ENCODE assay signal across 8 cellular contexts in genomic region chr20:36202891-36203338, GRCh38. TPM values are rescaled to one million over a fixed set of nuclear protein-coding genes. Genes with fewer than 3 reads are reported as not detected.
A peak's percentile ranks its signal among the peaks of the same experiment; 100 is the strongest.
DNase-seq lines count a peak whose midpoint lies in the region; ATAC-seq and TF ChIP-seq lines count a peak whose summit lies in the region.

No MANE protein-coding gene starts in this region.

- H3K4me3 ChIP-seq in WI38 (ENCODE audit: low read depth, low read length): no peak overlapping the region

- H3K4me1 Mint-ChIP-seq in MCF 10A (ENCODE audit: insufficient read depth, unreplicated experiment): no peaks in the 10 kb centered on the region

- no peak overlapping the region for H3K27ac Mint-ChIP-seq in MCF 10A (ENCODE audit: low read depth, unreplicated experiment)

- H3K4me3 Mint-ChIP-seq in MCF 10A (ENCODE audit: unreplicated experiment): no peak overlapping the region

- peak; percentile 99 for TF ChIP-seq CTCF in WI38 (IDR thresholded peaks at IDR 0.05; ENCODE audit: low read depth, low read length)
- peak; percentile 98 for TF ChIP-seq CTCF in MCF 10A (IDR thresholded peaks at IDR 0.05; ENCODE audit: unreplicated experiment)

- no TSS peak for BruUV-seq in MCF 10A (replicated peaks; lab: Mats Ljungman, UMichigan)

- CTCF ChIA-PET in MCF 10A (lab: Yijun Ruan, JAX): interaction anchor here (0.6 to 9.6 kb wide), 76 partner anchors 8 to 1635 kb away, joined by 3 to 196 read pairs (median 4); partner anchors contain the start of genes AAR2 and CNBD2

- intact Hi-C loops in MCF 10A (cut with micrococcal nuclease): loop anchor here (1.0 to 5.0 kb wide), 2 partner anchors 236 to 714 kb away; no protein-coding TSS in a partner anchor

- H3K36me3 Mint-ChIP-seq in MCF 10A (ENCODE audit: insufficient read depth, unreplicated experiment): no peaks in the 10 kb centered on the region

- H3K27me3 Mint-ChIP-seq in MCF 10A (ENCODE audit: insufficient read depth, unreplicated experiment): peaks cover 4% of the 10 kb centered on the region

- POLR2A ChIA-PET in MCF 10A (lab: Yijun Ruan, JAX): interaction anchor here (0.6 to 1.4 kb wide), 2 partner anchors 237 to 260 kb away, joined by 3 to 7 read pairs; no protein-coding TSS in a partner anchor

- H3K9me3 Mint-ChIP-seq in MCF 10A (ENCODE audit: unreplicated experiment): no peaks in the 10 kb centered on the region

- no peak for ATAC-seq in GM21423 (IDR thresholded peaks at IDR 0.05; ENCODE audit: unreplicated experiment)

- peak; percentile 41 for DNase-seq in NCI-H1436 (lab: John Stamatoyannopoulos, UW)
- no peak for DNase-seq in NCI-H1436 treated with DMSO at 0.1 percent for 48 hours (lab: John Stamatoyannopoulos, UW)
- DNase-seq in NCI-H2029 treated with DMSO at 0.1 percent for 48 hours (lab: John Stamatoyannopoulos, UW): peak; percentile 31
- DNase-seq in MCF 10A (ENCODE audit: unreplicated experiment): peak; percentile 61
- peak; percentile 79 for DNase-seq in islet precursor cell
- peak; percentile 67 for DNase-seq in stimulated activated CD4-positive, alpha-beta T cell treated with anti-CD3 and anti-CD28 coated beads, Interleukin-1b, Interleukin-23, amount 100 ng/mL, for 48 hours

RNA-seq across cellular contexts. Expression of gene AAR2, which starts 33.4 kb away (rescaled TPM):
- total RNA-seq in MCF 10A (2022): 21.0 and 24.7 TPM in 2 replicates

RNA-seq across cellular contexts. Expression of gene EPB41L1, which starts 48.4 kb away (rescaled TPM):
- total RNA-seq in MCF 10A (2022): 6.7 and 10.1 TPM in 2 replicates
